Comparison of ENCODE assay signal across 1 cellular context in the genomic region with DNA sequence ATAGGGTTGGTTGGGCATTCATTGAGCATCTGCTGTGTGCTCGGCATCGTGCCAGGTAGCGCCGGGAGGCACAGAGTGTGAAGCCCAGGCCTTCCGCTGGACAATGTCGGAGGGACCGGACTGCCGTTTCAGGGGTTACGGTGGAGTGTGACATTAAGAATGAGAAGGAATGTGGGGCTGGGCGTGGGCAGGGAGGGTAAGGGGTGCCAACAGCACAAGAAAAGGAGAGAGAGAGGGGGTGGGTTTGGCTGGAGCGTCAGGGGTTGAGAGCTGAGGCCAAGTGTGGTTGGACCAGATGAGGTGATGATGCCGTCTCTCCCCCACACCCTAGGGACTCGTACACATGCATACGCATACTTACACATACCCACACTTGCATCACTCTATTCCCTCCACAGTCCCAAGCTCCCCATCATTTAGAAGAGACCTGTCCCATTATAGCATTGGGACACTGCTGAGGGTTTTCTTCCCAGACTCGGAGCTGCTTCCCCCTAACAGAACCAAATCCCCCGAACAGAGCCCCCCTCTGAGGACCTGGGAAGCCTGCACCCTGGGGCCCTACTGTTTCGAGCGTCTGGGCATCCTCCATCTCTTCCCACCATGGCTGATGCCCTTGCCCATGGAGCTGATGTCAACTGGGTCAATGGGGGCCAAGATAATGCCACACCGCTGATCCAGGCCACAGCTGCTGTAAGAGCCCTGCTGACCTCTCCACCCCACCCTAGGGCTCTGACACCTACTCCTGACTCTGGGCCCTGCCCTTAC.
TF ChIP-seq lines count a peak whose summit lies in the region.

No MANE protein-coding gene starts in this region.

TF ChIP-seq in HepG2, 621 proteins besides CTCF, POLR2A, EP300 and RAD21:
- TF ChIP-seq ZC3H13 (CRISPR knock-in tag; IDR thresholded peaks at IDR 0.05), result peak; percentile 72; the same call in 1 of the 2 replicates
- 0 out of 2 replicates have a peak, but pooled peaks have one; percentile 18 for TF ChIP-seq SSRP1 (CRISPR knock-in tag; IDR thresholded peaks at IDR 0.05)
- TF ChIP-seq, protein P1, sequence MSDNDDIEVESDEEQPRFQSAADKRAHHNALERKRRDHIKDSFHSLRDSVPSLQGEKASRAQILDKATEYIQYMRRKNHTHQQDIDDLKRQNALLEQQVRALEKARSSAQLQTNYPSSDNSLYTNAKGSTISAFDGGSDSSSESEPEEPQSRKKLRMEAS (IDR thresholded peaks at IDR 0.05), result no peak
- peak; percentile 4 for TF ChIP-seq AGO1 (IDR thresholded peaks at IDR 0.05; ENCODE audit: low read depth, low read length, poor library complexity, severe bottlenecking)
- TF ChIP-seq MZF1 (CRISPR knock-in tag; IDR thresholded peaks at IDR 0.05; ENCODE audit: borderline replicate concordance), result no peak
